ENCODE assay signal across 14 cellular contexts in the genomic region with DNA sequence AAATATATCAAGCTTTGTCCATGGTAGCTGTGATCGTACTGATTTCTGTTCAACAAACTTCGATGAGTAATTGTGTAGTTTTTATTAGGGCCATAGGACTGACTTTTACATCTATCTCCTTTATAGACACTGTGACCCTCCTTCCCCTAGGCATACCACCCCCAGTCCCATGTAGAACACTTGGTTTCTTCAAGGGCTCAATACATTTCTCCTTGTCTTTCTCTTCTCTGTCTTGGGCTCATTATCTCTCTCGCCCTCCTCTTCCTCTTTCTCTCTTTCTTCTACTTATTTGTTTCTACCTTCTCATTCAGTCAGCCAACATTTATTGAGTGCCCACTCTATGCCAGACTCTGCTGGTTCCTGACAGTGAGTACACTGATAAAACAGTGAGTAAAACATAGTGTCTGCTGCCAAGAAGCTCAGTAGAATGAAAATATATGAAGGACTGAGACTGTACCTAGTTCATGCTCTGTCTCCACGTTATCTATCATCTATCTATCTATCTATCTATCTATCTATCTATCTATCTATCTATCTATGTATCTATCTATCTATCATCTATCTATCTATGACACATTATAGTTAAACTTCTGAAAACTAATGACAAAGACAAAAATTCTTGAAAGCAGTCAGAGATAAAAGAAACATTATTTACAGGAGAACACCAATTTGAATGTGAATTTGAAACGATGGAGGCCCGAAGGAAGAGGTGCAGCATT.
DNase-seq lines count a peak whose midpoint lies in the region; ATAC-seq lines count a peak whose summit lies in the region.
"Had no signal": no experiment of that assay in that cellular context is flagged by ENCODE, and none has a peak within 500 bp of the region (broad histone marks: within the 10 kb centered on the region; RNA-seq: fewer than 3 reads in every experiment).

No MANE protein-coding gene starts in this region.

- H3K9me3 ChIP-seq in adipocyte (ENCODE audit: control insufficient read depth, low read length) = no peaks in the 10 kb centered on the region
- H3K9me3 ChIP-seq: spleen had no signal

- H3K27ac Mint-ChIP-seq in activated naive CD8-positive, alpha-beta T cell = no peak overlapping the region
- H3K27ac Mint-ChIP-seq in activated naive CD8-positive, alpha-beta T cell treated with anti-CD3 and anti-CD28 coated beads, Interleukin-2, amount 50 U/mL, for 24 hours = no peak overlapping the region
- no peak overlapping the region for H3K27ac Mint-ChIP-seq in immature natural killer cell
- H3K27ac Mint-ChIP-seq in stimulated activated effector memory CD8-positive, alpha-beta T cell treated with anti-CD3 and anti-CD28 coated beads, Interleukin-12 subunit alpha, Interleukin-12 subunit beta, amount 100 ng/mL, for 72 hours = no peak overlapping the region
- H3K27ac Mint-ChIP-seq: activated naive CD8-positive, alpha-beta T cell treated with anti-CD3 and anti-CD28 coated beads, Interleukin-2, amount 10 ng/mL, durations not matched to agents 7 days and 5 days; naive thymus-derived CD4-positive, alpha-beta T cell had no signal

- H3K27me3 ChIP-seq in adipocyte (replicated peaks; ENCODE audit: control insufficient read depth, insufficient read depth, low read length) = no peaks in the 10 kb centered on the region

- no peak for ATAC-seq in activated naive CD8-positive, alpha-beta T cell treated with anti-CD3 and anti-CD28 coated beads, Interleukin-2, amount 50 U/mL, for 24 hours
- no peak for ATAC-seq in stimulated activated effector memory CD8-positive, alpha-beta T cell treated with anti-CD3 and anti-CD28 coated beads, Interleukin-12 subunit alpha, Interleukin-12 subunit beta, amount 100 ng/mL, for 72 hours
- ATAC-seq in HG03378 (IDR thresholded peaks at IDR 0.05; ENCODE audit: unreplicated experiment) = no peak
- ATAC-seq: naive thymus-derived CD4-positive, alpha-beta T cell had no signal

- H3K9me3 Mint-ChIP-seq in activated naive CD8-positive, alpha-beta T cell (ENCODE audit: low read depth) = no peaks in the 10 kb centered on the region
- H3K9me3 Mint-ChIP-seq in activated naive CD8-positive, alpha-beta T cell treated with anti-CD3 and anti-CD28 coated beads, Interleukin-2, amount 50 U/mL, for 24 hours = no peaks in the 10 kb centered on the region
- H3K9me3 Mint-ChIP-seq in immature natural killer cell = peaks cover 0 to 2% (median 0%) of the 10 kb centered on the region in 6 donors
- H3K9me3 Mint-ChIP-seq in stimulated activated effector memory CD8-positive, alpha-beta T cell treated with anti-CD3 and anti-CD28 coated beads, Interleukin-12 subunit alpha, Interleukin-12 subunit beta, amount 100 ng/mL, for 72 hours = no peaks in the 10 kb centered on the region
- H3K9me3 Mint-ChIP-seq: activated naive CD8-positive, alpha-beta T cell treated with anti-CD3 and anti-CD28 coated beads, Interleukin-2, amount 10 ng/mL, durations not matched to agents 7 days and 5 days had no signal

- H3K4me3 ChIP-seq in adipocyte (ENCODE audit: low read length) = peak overlapping the region; percentile 79

- peak overlapping the region; percentile 33 for H3K4me3 Mint-ChIP-seq in activated naive CD8-positive, alpha-beta T cell
- H3K4me3 Mint-ChIP-seq in activated naive CD8-positive, alpha-beta T cell treated with anti-CD3 and anti-CD28 coated beads, Interleukin-2, amount 50 U/mL, for 24 hours = no peak overlapping the region
- H3K4me3 Mint-ChIP-seq in immature natural killer cell = peak overlapping the region in 4 of 5 donors; percentile 0 to 44 (median 36)
- H3K4me3 Mint-ChIP-seq in stimulated activated effector memory CD8-positive, alpha-beta T cell treated with anti-CD3 and anti-CD28 coated beads, Interleukin-12 subunit alpha, Interleukin-12 subunit beta, amount 100 ng/mL, for 72 hours = peak overlapping the region; percentile 32

- H3K4me1 ChIP-seq in adipocyte (ENCODE audit: control insufficient read depth, insufficient read depth, low read length) = no peaks in the 10 kb centered on the region

- no peaks in the 10 kb centered on the region for H3K36me3 Mint-ChIP-seq in activated naive CD8-positive, alpha-beta T cell
- H3K36me3 Mint-ChIP-seq in activated naive CD8-positive, alpha-beta T cell treated with anti-CD3 and anti-CD28 coated beads, Interleukin-2, amount 50 U/mL, for 24 hours (ENCODE audit: low read depth) = no peaks in the 10 kb centered on the region
- H3K36me3 Mint-ChIP-seq in immature natural killer cell = no peaks in the 10 kb centered on the region
- no peaks in the 10 kb centered on the region for H3K36me3 Mint-ChIP-seq in stimulated activated effector memory CD8-positive, alpha-beta T cell treated with anti-CD3 and anti-CD28 coated beads, Interleukin-12 subunit alpha, Interleukin-12 subunit beta, amount 100 ng/mL, for 72 hours
- H3K36me3 Mint-ChIP-seq: activated naive CD8-positive, alpha-beta T cell treated with anti-CD3 and anti-CD28 coated beads, Interleukin-2, amount 10 ng/mL, durations not matched to agents 7 days and 5 days had no signal

- no peaks in the 10 kb centered on the region for H3K36me3 ChIP-seq in adipocyte (ENCODE audit: control insufficient read depth, insufficient read depth, low read length, severe bottlenecking)
- H3K36me3 ChIP-seq: spleen had no signal

- peaks cover 7% of the 10 kb centered on the region for H3K4me1 Mint-ChIP-seq in activated naive CD8-positive, alpha-beta T cell (ENCODE audit: low read depth)
- H3K4me1 Mint-ChIP-seq in activated naive CD8-positive, alpha-beta T cell treated with anti-CD3 and anti-CD28 coated beads, Interleukin-2, amount 50 U/mL, for 24 hours = peaks cover 2% of the 10 kb centered on the region
- H3K4me1 Mint-ChIP-seq in immature natural killer cell = peaks cover 0 to 2% of the 10 kb centered on the region in 2 donors
- no peaks in the 10 kb centered on the region for H3K4me1 Mint-ChIP-seq in stimulated activated effector memory CD8-positive, alpha-beta T cell treated with anti-CD3 and anti-CD28 coated beads, Interleukin-12 subunit alpha, Interleukin-12 subunit beta, amount 100 ng/mL, for 72 hours
- H3K4me1 Mint-ChIP-seq: activated naive CD8-positive, alpha-beta T cell treated with anti-CD3 and anti-CD28 coated beads, Interleukin-2, amount 10 ng/mL, durations not matched to agents 7 days and 5 days had no signal

- DNase-seq in activated naive CD8-positive, alpha-beta T cell treated with anti-CD3 and anti-CD28 coated beads, Interleukin-2, amount 50 U/mL, for 24 hours = no peak
- DNase-seq in adipocyte (ENCODE audit: low read depth) (no peak), immature natural killer cell (no peak), iPS-NIHi11 (ENCODE audit: low spot score) (no peak)
- DNase-seq in stimulated activated effector memory CD8-positive, alpha-beta T cell treated with anti-CD3 and anti-CD28 coated beads, Interleukin-12 subunit alpha, Interleukin-12 subunit beta, amount 100 ng/mL, for 72 hours (ENCODE audit: low spot score in 2 of 2) = no peak
- no peak for DNase-seq in effector CD4-positive, alpha-beta T cell
- DNase-seq: activated CD4-positive, CD25-positive, alpha-beta regulatory T cell treated with anti-CD3 and anti-CD28 coated beads, Interleukin-2, amount 50 U/mL, for 72 hours; activated CD8-positive, alpha-beta memory T cell treated with anti-CD3 and anti-CD28 coated beads, Interleukin-2, amount 50 U/mL, for 48 hours; activated naive CD8-positive, alpha-beta T cell treated with anti-CD3 and anti-CD28 coated beads, Interleukin-2, amount 10 ng/mL, durations not matched to agents 7 days and 5 days; kidney glomerular epithelial cell; naive thymus-derived CD4-positive, alpha-beta T cell; spleen had no signal

- H3K9ac ChIP-seq in adipocyte (ENCODE audit: low read length) = no peak overlapping the region

- H3K27me3 Mint-ChIP-seq in activated naive CD8-positive, alpha-beta T cell = peaks cover 6% of the 10 kb centered on the region
- H3K27me3 Mint-ChIP-seq in activated naive CD8-positive, alpha-beta T cell treated with anti-CD3 and anti-CD28 coated beads, Interleukin-2, amount 50 U/mL, for 24 hours = peaks cover 5% of the 10 kb centered on the region
- H3K27me3 Mint-ChIP-seq in immature natural killer cell (ENCODE audit: low read depth in 3 of 3) = peaks cover 0 to 3% (median 0%) of the 10 kb centered on the region in 3 donors
